Comparison of ENCODE assay signal across 15 cellular contexts in the genomic region with DNA sequence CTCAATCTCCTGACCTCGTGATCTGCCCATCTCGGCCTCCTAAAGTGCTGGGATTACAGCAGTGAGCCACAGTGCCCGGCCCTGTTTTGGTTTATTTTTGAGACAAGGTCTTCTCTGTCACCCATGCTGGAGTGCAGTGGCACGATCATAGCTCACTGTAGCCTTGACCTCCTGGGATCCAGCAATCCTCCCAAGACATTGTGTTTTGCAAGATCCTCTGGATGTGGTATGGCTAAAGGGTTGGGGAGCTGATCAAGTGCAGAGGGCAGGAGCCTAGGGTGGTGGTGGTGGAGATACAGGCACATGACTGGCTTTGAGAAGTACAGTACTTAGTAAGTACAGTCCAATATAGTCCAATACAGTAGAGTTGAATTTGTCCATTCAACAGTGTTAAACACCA. TPM values are rescaled to one million over a fixed set of nuclear protein-coding genes. Genes with fewer than 3 reads are reported as not detected.
DNase-seq lines count a peak whose midpoint lies in the region; ATAC-seq, FAIRE-seq and TF ChIP-seq lines count a peak whose summit lies in the region.
"Had no signal": no experiment of that assay in that cellular context is flagged by ENCODE, and none has a peak within 500 bp of the region (broad histone marks: within the 10 kb centered on the region; RNA-seq: fewer than 3 reads in every experiment).

No MANE protein-coding gene starts in this region.

- H2AFZ ChIP-seq in endothelial cell of umbilical vein (ENCODE audit: low read depth, low read length), result no peak overlapping the region

- POLR2A ChIA-PET in activated B cell treated with CpG ODN at 0.5 μM for 24 hours (lab: Charles Lee), result interaction anchor here (1.1 to 1.7 kb wide), 2 partner anchors 14 to 74 kb away, joined by 6 to 31 read pairs; a partner anchor contains a TSS
- POLR2A ChIA-PET in endothelial cell of umbilical vein (lab: Charles Lee), result no interaction called here

- no peaks in the 10 kb centered on the region for H4K20me1 ChIP-seq in endothelial cell of umbilical vein (replicated peaks; ENCODE audit: control insufficient read depth, extremely low read depth, insufficient read depth, low read length)

- peaks cover 6% of the 10 kb centered on the region for H3K9me3 Mint-ChIP-seq in activated naive CD4-positive, alpha-beta T cell treated with anti-CD3 and anti-CD28 coated beads, Interleukin-2, amount 10 ng/mL, durations not matched to agents 7 days and 5 days
- H3K9me3 Mint-ChIP-seq in activated B cell treated with CpG ODN at 0.5 μM for 24 hours, result no peaks in the 10 kb centered on the region
- H3K9me3 Mint-ChIP-seq in stimulated activated naive CD8-positive, alpha-beta T cell treated with anti-CD3 and anti-CD28 coated beads, Interleukin-15, amount 100 ng/mL, for 72 hours, result no peaks in the 10 kb centered on the region

- dilution Hi-C loops in endothelial cell of umbilical vein (cut with MboI; ENCODE audit: extremely low pct_ligation_motif_present, low sequenced_read_pairs), result no loop called here

- H3K27me3 Mint-ChIP-seq in activated naive CD4-positive, alpha-beta T cell treated with anti-CD3 and anti-CD28 coated beads, Interleukin-2, amount 10 ng/mL, durations not matched to agents 7 days and 5 days, result no peaks in the 10 kb centered on the region
- no peaks in the 10 kb centered on the region for H3K27me3 Mint-ChIP-seq in activated B cell treated with CpG ODN at 0.5 μM for 24 hours
- H3K27me3 Mint-ChIP-seq in stimulated activated naive CD8-positive, alpha-beta T cell treated with anti-CD3 and anti-CD28 coated beads, Interleukin-15, amount 100 ng/mL, for 72 hours, result peaks cover 14% of the 10 kb centered on the region

- CTCF ChIA-PET in activated naive CD4-positive, alpha-beta T cell treated with anti-CD3 and anti-CD28 coated beads, Interleukin-2, amount 10 ng/mL, durations not matched to agents 7 days and 5 days (lab: Charles Lee), result interaction anchor here (0.6 to 4.5 kb wide), 9 partner anchors 13 to 100 kb away, joined by 3 to 79 read pairs (median 6); a partner anchor contains a TSS
- CTCF ChIA-PET in activated B cell treated with CpG ODN at 0.5 μM for 24 hours (lab: Charles Lee), result interaction anchor here (0.9 to 2.1 kb wide), 4 partner anchors 14 to 155 kb away, joined by 4 to 11 read pairs (median 4); no protein-coding TSS in a partner anchor
- CTCF ChIA-PET in endothelial cell of umbilical vein (lab: Charles Lee), result interaction anchor here (0.8 to 2.4 kb wide), 2 partner anchors 15 to 42 kb away, joined by 3 to 19 read pairs; no protein-coding TSS in a partner anchor

- no peak overlapping the region for H3K27ac ChIP-seq in endothelial cell of umbilical vein (ENCODE audit: insufficient read depth, low read depth, low read length)

- peak overlapping the region; percentile 81 for H3K4me3 Mint-ChIP-seq in activated naive CD4-positive, alpha-beta T cell treated with anti-CD3 and anti-CD28 coated beads, Interleukin-2, amount 10 ng/mL, durations not matched to agents 7 days and 5 days
- H3K4me3 Mint-ChIP-seq in activated B cell treated with CpG ODN at 0.5 μM for 24 hours, result peak overlapping the region; percentile 13
- peak overlapping the region; percentile 73 to 74 for H3K4me3 Mint-ChIP-seq in stimulated activated naive CD8-positive, alpha-beta T cell treated with anti-CD3 and anti-CD28 coated beads, Interleukin-15, amount 100 ng/mL, for 72 hours

- TF ChIP-seq POLR2A in endothelial cell of umbilical vein (IDR thresholded peaks at IDR 0.05; ENCODE audit: low read depth, low read length), result no peak

- H3K9me1 ChIP-seq in endothelial cell of umbilical vein (replicated peaks; ENCODE audit: control insufficient read depth, extremely low read depth, insufficient read depth, low read length), result no peaks in the 10 kb centered on the region

- peaks cover 0 to 18% of the 10 kb centered on the region in 2 experiments for H3K27me3 ChIP-seq in endothelial cell of umbilical vein (ENCODE audit: control insufficient read depth in 2 of 2, insufficient read depth in 2 of 2, low read length in 2 of 2)

- ATAC-seq in activated B cell treated with CpG ODN at 0.5 μM for 24 hours (ENCODE audit: low read depth), result no peak
- ATAC-seq in stimulated activated naive CD8-positive, alpha-beta T cell treated with anti-CD3 and anti-CD28 coated beads, Interleukin-15, amount 100 ng/mL, for 72 hours, result no peak
- ATAC-seq in HG03439 (IDR thresholded peaks at IDR 0.05; ENCODE audit: unreplicated experiment), result no peak

- no peaks in the 10 kb centered on the region for H3K36me3 ChIP-seq in endothelial cell of umbilical vein (ENCODE audit: control insufficient read depth in 2 of 2, extremely low read depth in 1 of 2, insufficient read depth in 2 of 2, low read length in 2 of 2)

- intact Hi-C loops in activated B cell treated with CpG ODN at 0.5 μM for 24 hours (cut with micrococcal nuclease) (loop anchor here (5.0 kb wide), 1 partner anchor 36 kb away; no protein-coding TSS in a partner anchor), endothelial cell of umbilical vein (cut with micrococcal nuclease) (no loop called here)

- no TSS peak for BruUV-seq in endothelial cell of umbilical vein (replicated peaks; lab: Mats Ljungman, UMichigan)

- H3K4me1 ChIP-seq in endothelial cell of umbilical vein (ENCODE audit: control insufficient read depth, extremely low read depth, insufficient read depth, low read length), result peaks cover 7% of the 10 kb centered on the region

- peaks cover 53% of the 10 kb centered on the region for H3K36me3 Mint-ChIP-seq in activated naive CD4-positive, alpha-beta T cell treated with anti-CD3 and anti-CD28 coated beads, Interleukin-2, amount 10 ng/mL, durations not matched to agents 7 days and 5 days
- H3K36me3 Mint-ChIP-seq in activated B cell treated with CpG ODN at 0.5 μM for 24 hours (ENCODE audit: low read depth), result no peaks in the 10 kb centered on the region

- no peak for DNase-seq in activated naive CD4-positive, alpha-beta T cell treated with anti-CD3 and anti-CD28 coated beads, Interleukin-2, amount 10 ng/mL, durations not matched to agents 7 days and 5 days
- no peak for DNase-seq in activated naive CD4-positive, alpha-beta T cell (lab: John Stamatoyannopoulos, UW)
- DNase-seq in activated B cell treated with CpG ODN at 0.5 μM for 24 hours, result no peak
- no peak for DNase-seq in endothelial cell of umbilical vein (ENCODE audit: low read depth, low spot score)
- no peak for DNase-seq in stimulated activated naive CD8-positive, alpha-beta T cell treated with anti-CD3 and anti-CD28 coated beads, Interleukin-15, amount 100 ng/mL, for 72 hours
- DNase-seq in NCI-H146 (lab: John Stamatoyannopoulos, UW), result no peak
- no peak for DNase-seq in stimulated activated CD8-positive, alpha-beta memory T cell treated with anti-CD3 and anti-CD28 coated beads, Interleukin-4, amount 100 ng/mL, for 48 hours
- DNase-seq: NCI-H1092 treated with DMSO at 0.1 percent for 48 hours, NCI-H510A, occipital lobe had no signal

- peaks cover 96% of the 10 kb centered on the region for H3K4me1 Mint-ChIP-seq in activated naive CD4-positive, alpha-beta T cell treated with anti-CD3 and anti-CD28 coated beads, Interleukin-2, amount 10 ng/mL, durations not matched to agents 7 days and 5 days
- H3K4me1 Mint-ChIP-seq in activated B cell treated with CpG ODN at 0.5 μM for 24 hours, result peaks cover 63% of the 10 kb centered on the region
- H3K4me1 Mint-ChIP-seq in stimulated activated naive CD8-positive, alpha-beta T cell treated with anti-CD3 and anti-CD28 coated beads, Interleukin-15, amount 100 ng/mL, for 72 hours, result peaks cover 76% of the 10 kb centered on the region

- TF ChIP-seq CTCF in activated B cell treated with CpG ODN at 0.5 μM for 24 hours (IDR thresholded peaks at IDR 0.05), result no peak
- TF ChIP-seq CTCF in endothelial cell of umbilical vein (IDR thresholded peaks at IDR 0.05; ENCODE audit: extremely low read depth in 1 of 2, insufficient read depth in 1 of 2, low read depth in 1 of 2, low read length in 2 of 2), result no peak

- no peaks in the 10 kb centered on the region for H3K79me2 ChIP-seq in endothelial cell of umbilical vein (ENCODE audit: control insufficient read depth, insufficient read depth, low read length)

- no peak overlapping the region for H3K4me2 ChIP-seq in endothelial cell of umbilical vein (ENCODE audit: insufficient read depth, low read length)

- H3K9me3 ChIP-seq in endothelial cell of umbilical vein (replicated peaks; ENCODE audit: control insufficient read depth, insufficient read depth, low read length), result no peaks in the 10 kb centered on the region

- peak overlapping the region; percentile 94 for H3K27ac Mint-ChIP-seq in activated naive CD4-positive, alpha-beta T cell treated with anti-CD3 and anti-CD28 coated beads, Interleukin-2, amount 10 ng/mL, durations not matched to agents 7 days and 5 days
- peak overlapping the region; percentile 39 for H3K27ac Mint-ChIP-seq in activated B cell treated with CpG ODN at 0.5 μM for 24 hours
- H3K27ac Mint-ChIP-seq in stimulated activated naive CD8-positive, alpha-beta T cell treated with anti-CD3 and anti-CD28 coated beads, Interleukin-15, amount 100 ng/mL, for 72 hours, result peak overlapping the region in 1 of 2 donors; percentile 10

- H3K9ac ChIP-seq in endothelial cell of umbilical vein (replicated peaks; ENCODE audit: extremely low read depth, insufficient read depth, low read length), result no peak overlapping the region

- FAIRE-seq in endothelial cell of umbilical vein (lab: Jason Lieb, UNC), result peak; percentile 4
- FAIRE-seq: GM12891, H54, TTC549 had no signal

- H3K4me3 ChIP-seq in endothelial cell of umbilical vein (replicated peaks in 1 of 3; ENCODE audit: insufficient read depth in 1 of 3, low read depth in 1 of 3, low read length in 3 of 3), result no peak overlapping the region

RNA-seq across cellular contexts. Expression of a gene that starts 16.6 kb away (rescaled TPM):
- total RNA-seq in activated B cell treated with CpG ODN at 0.5 μM for 24 hours, result 0.18 TPM in 1 of 2 replicates, not detected in the other
- not detected in 2 replicates for total RNA-seq in endothelial cell of umbilical vein
- not detected in 2 replicates for polyA plus RNA-seq in endothelial cell of umbilical vein
- polyA plus RNA-seq in endothelial cell of umbilical vein (2011; cell fraction: cytosol; rRNA removed), result not detected in 2 replicates
- not detected in 2 replicates for polyA plus RNA-seq in endothelial cell of umbilical vein (2011; cell fraction: nucleus; rRNA removed)
- not detected in 2 replicates for polyA plus RNA-seq in endothelial cell of umbilical vein (2012)
- polyA minus RNA-seq in endothelial cell of umbilical vein, result not detected in 2 replicates
- polyA minus RNA-seq in endothelial cell of umbilical vein (2011; cell fraction: cytosol; rRNA and poly(A)+ RNA removed), result 10.8 TPM
- polyA minus RNA-seq in endothelial cell of umbilical vein (2011; cell fraction: nucleus; rRNA and poly(A)+ RNA removed), result not detected in 2 replicates
- total RNA-seq: occipital lobe had no signal

RNA-seq across cellular contexts. Expression of a gene that starts 47.3 kb away (rescaled TPM):
- total RNA-seq in activated B cell treated with CpG ODN at 0.5 μM for 24 hours, result 572 and 573 TPM in 2 replicates
- total RNA-seq in endothelial cell of umbilical vein, result 0.30 TPM in 1 of 2 replicates, not detected in the other
- polyA plus RNA-seq in endothelial cell of umbilical vein, result 0.18 and 0.25 TPM in 2 replicates
- polyA plus RNA-seq in endothelial cell of umbilical vein (2011; cell fraction: cytosol; rRNA removed), result 0.04 TPM in 1 of 2 replicates, not detected in the other
- polyA plus RNA-seq in endothelial cell of umbilical vein (2011; cell fraction: nucleus; rRNA removed), result 0.14 TPM in 1 of 2 replicates, not detected in the other
- not detected in 2 replicates for polyA plus RNA-seq in endothelial cell of umbilical vein (2012)
- polyA minus RNA-seq in endothelial cell of umbilical vein, result 0.62 TPM in 1 of 2 replicates, not detected in the other
- polyA minus RNA-seq in endothelial cell of umbilical vein (2011; cell fraction: cytosol; rRNA and poly(A)+ RNA removed), result not detected
- not detected in 2 replicates for polyA minus RNA-seq in endothelial cell of umbilical vein (2011; cell fraction: nucleus; rRNA and poly(A)+ RNA removed)
- total RNA-seq: Daoy, occipital lobe had no signal

Comparison
In these comparisons a context has a peak if more than half of its experiments do, and no peak if none do; other contexts are left out.
1. H3K4me3 Mint-ChIP-seq: peak in every context shown above with its lines; median percentile 81 in activated naive CD4-positive, alpha-beta T cell treated with anti-CD3 and anti-CD28 coated beads, Interleukin-2, amount 10 ng/mL, durations not matched to agents 7 days and 5 days; 74 in stimulated activated naive CD8-positive, alpha-beta T cell treated with anti-CD3 and anti-CD28 coated beads, Interleukin-15, amount 100 ng/mL, for 72 hours; 13 in activated B cell treated with CpG ODN at 0.5 μM for 24 hours.
2. RNA of a gene that starts 47.3 kb away (total RNA-seq): 572 to 573 TPM in activated B cell treated with CpG ODN at 0.5 μM for 24 hours; 0.30 TPM in endothelial cell of umbilical vein; every median in the first group is over 100 times any median in the second.